In genomic region chr20:31894980-31895675, GRCh38 we compare ENCODE assay signal across 1 cellular context.
TF ChIP-seq lines count a peak whose summit lies in the region.

No MANE protein-coding gene starts in this region.

TF ChIP-seq in WTC11, 78 proteins besides CTCF, POLR2A, EP300 and RAD21 (continued from another document):
- TF ChIP-seq ERG (CRISPR knock-in tag; IDR thresholded peaks at IDR 0.05) (no peak), IRF2 (CRISPR knock-in tag; IDR thresholded peaks at IDR 0.05; ENCODE audit: borderline replicate concordance, low read depth) (no peak), TEAD4 (CRISPR knock-in tag; IDR thresholded peaks at IDR 0.05) (no peak), E2F4 (CRISPR knock-in tag; IDR thresholded peaks at IDR 0.05; ENCODE audit: borderline replicate concordance, low read depth) (no peak)
